2 cellular contexts compared by ENCODE assay signal in genomic region chr15:57551717-57552677, GRCh38.
TF ChIP-seq lines count a peak whose summit lies in the region.

No MANE protein-coding gene starts in this region.

TF ChIP-seq in A549, 52 proteins besides CTCF, POLR2A, EP300 and RAD21 (continued from another document):
- TF ChIP-seq POLR2AphosphoS2 (conservative IDR thresholded peaks at IDR 0.05; ENCODE audit: low read length) = no peak
- no peak for TF ChIP-seq CHD2 (IDR thresholded peaks at IDR 0.05; ENCODE audit: low read length, partially characterized antibody)
- no peak for TF ChIP-seq JUNB (IDR thresholded peaks at IDR 0.05)
- TF ChIP-seq MAX (IDR thresholded peaks at IDR 0.05) = peak; percentile 62
- no peak for TF ChIP-seq FOXS1 (CRISPR knock-in tag; IDR thresholded peaks at IDR 0.05)
- no peak for TF ChIP-seq SREBF2 (IDR thresholded peaks at IDR 0.05)

TF ChIP-seq in IMR-90, 13 proteins besides CTCF, POLR2A, EP300 and RAD21 (continued from another document):
- TF ChIP-seq USF2 (IDR thresholded peaks at IDR 0.05; ENCODE audit: low read depth, low read length) (no peak), RCOR1 (IDR thresholded peaks at IDR 0.05; ENCODE audit: insufficient replicate concordance, low read length) (no peak), RFX5 (IDR thresholded peaks at IDR 0.05; ENCODE audit: low read depth, low read length) (no peak), CEBPB (IDR thresholded peaks at IDR 0.05; ENCODE audit: low read depth, low read length) (no peak), CHD1 (IDR thresholded peaks at IDR 0.05; ENCODE audit: low read depth, low read length) (no peak), BHLHE40 (IDR thresholded peaks at IDR 0.05; ENCODE audit: low read depth, low read length) (no peak), SMC3 (IDR thresholded peaks at IDR 0.05; ENCODE audit: low read depth, low read length) (no peak), FOS (IDR thresholded peaks at IDR 0.05; ENCODE audit: low read depth, low read length) (no peak), MXI1 (IDR thresholded peaks at IDR 0.05; ENCODE audit: borderline replicate concordance, low read depth, low read length) (no peak)
